23 cellular contexts compared by ENCODE assay signal in the genomic region with DNA sequence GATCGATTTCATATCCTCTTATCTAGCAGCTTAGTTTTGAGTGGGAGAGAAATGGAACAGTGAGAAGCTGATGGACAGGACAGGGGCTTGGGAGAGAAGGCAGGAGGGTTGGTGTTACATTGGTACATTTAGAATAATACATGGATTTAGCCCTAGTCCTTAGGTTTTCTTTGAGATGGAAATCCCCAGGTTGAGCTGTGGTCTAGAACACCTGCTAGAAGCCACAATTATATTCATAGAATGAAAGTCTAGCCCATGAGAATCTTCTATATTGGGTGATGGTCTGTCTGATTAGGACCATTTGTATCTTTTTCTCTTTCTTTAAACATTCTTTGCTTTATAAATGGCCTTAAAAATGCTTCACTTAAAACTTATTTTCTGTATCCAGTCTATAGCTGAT. TPM values are rescaled to one million over a fixed set of nuclear protein-coding genes. Genes with fewer than 3 reads are reported as not detected.
"Had no signal": no experiment of that assay in that cellular context is flagged by ENCODE, and none has a peak within 500 bp of the region (broad histone marks: within the 10 kb centered on the region; RNA-seq: fewer than 3 reads in every experiment).

No MANE protein-coding gene starts in this region.

- H3K27me3 ChIP-seq: SJCRH30 had no signal

- H3K27ac Mint-ChIP-seq: IgD-negative memory B cell had no signal

- DNase-seq: Karpas-422, KBM-7, MG63, NCI-H1092 treated with DMSO at 0.1 percent for 48 hours, NCI-H1436, NCI-H187, NCI-H2029 treated with DMSO at 0.1 percent for 48 hours, NCI-H2171 treated with DMSO at 0.1 percent for 48 hours, NCI-H2227 treated with DMSO at 0.1 percent for 48 hours, NCI-H524, NCI-H526 treated with DMSO at 0.1 percent for 48 hours, NCI-H748 treated with DMSO at 0.1 percent for 48 hours, PC-3, SHP77 treated with DMSO at 0.1 percent for 48 hours, SJCRH30, T-helper 1 cell had no signal

- H3K4me1 Mint-ChIP-seq: IgD-negative memory B cell had no signal

- H3K4me3 Mint-ChIP-seq: IgD-negative memory B cell had no signal

- H3K9me3 ChIP-seq: MG63, SJCRH30 had no signal

- H3K4me1 ChIP-seq: SJCRH30 had no signal

- ATAC-seq: Panc1, PC-3, Right ventricle myocardium inferior, SK-N-SH treated with all-trans-retinoic acid at 6 μM for 48 hours had no signal

- H3K4me3 ChIP-seq: MG63, SJCRH30 had no signal

- H3K36me3 ChIP-seq: MG63, SJCRH30 had no signal

- H3K27ac ChIP-seq: SJCRH30 had no signal

RNA-seq across cellular contexts. Expression of a gene that starts 19.9 kb away (rescaled TPM):
- total RNA-seq: HT1080, NCI-H460, PC-3, Right ventricle myocardium inferior, RPMI7951, SJCRH30 had no signal
- polyA plus RNA-seq: IgD-negative memory B cell had no signal

RNA-seq across cellular contexts. Expression of a gene that starts 34.3 kb away (rescaled TPM):
- total RNA-seq: HT1080, PC-3, Right ventricle myocardium inferior, RPMI7951, SJCRH30 had no signal
- polyA plus RNA-seq: IgD-negative memory B cell had no signal
